9 cellular contexts compared by ENCODE assay signal in the genomic region with DNA sequence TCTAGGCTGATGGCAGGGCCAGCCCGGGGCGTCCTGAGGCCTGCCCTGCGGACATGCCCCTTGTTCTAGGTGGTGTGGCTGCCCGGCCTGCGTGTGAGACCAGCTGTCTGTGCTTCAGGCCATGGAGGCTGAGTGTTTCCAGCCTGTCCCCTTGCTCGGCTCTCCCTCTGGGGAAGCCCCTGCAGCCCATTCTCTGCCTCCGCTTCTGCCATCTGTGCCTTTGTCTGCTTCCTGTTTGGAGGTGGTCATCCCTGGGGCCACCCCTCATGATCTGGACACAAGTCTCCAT.
DNase-seq lines count a peak whose midpoint lies in the region; ATAC-seq, FAIRE-seq and TF ChIP-seq lines count a peak whose summit lies in the region.
"Had no signal": no experiment of that assay in that cellular context is flagged by ENCODE, and none has a peak within 500 bp of the region (broad histone marks: within the 10 kb centered on the region; RNA-seq: fewer than 3 reads in every experiment).

No MANE protein-coding gene starts in this region.

- H2AFZ ChIP-seq in Karpas-422 (ENCODE audit: low read length): no peak overlapping the region

- no peak for ATAC-seq in CD4-positive, alpha-beta T cell (ENCODE audit: poor library complexity)
- peak; percentile 20 for ATAC-seq in GM21360 (IDR thresholded peaks at IDR 0.05; ENCODE audit: unreplicated experiment)

- no peaks in the 10 kb centered on the region for H3K9me2 ChIP-seq in Karpas-422 (replicated peaks; ENCODE audit: insufficient read depth, low read length)

- peaks cover 52% of the 10 kb centered on the region for H3K4me1 Mint-ChIP-seq in CD4-positive, alpha-beta T cell (ENCODE audit: low read depth)

- POLR2A ChIA-PET in CD4-positive, alpha-beta T cell (lab: Charles Lee): interaction anchor here (0.8 to 1.6 kb wide), 9 partner anchors 47 to 633 kb away, joined by 3 to 9 read pairs (median 5); partner anchors contain the start of gene TNRC6C

- H3K4me2 ChIP-seq in Karpas-422 (ENCODE audit: low read depth, low read length, poor library complexity, severe bottlenecking): no peak overlapping the region

- peak overlapping the region; percentile 77 for H3K27ac Mint-ChIP-seq in CD4-positive, alpha-beta T cell

- H3K4me3 ChIP-seq in Karpas-422 (ENCODE audit: low read length) (no peak overlapping the region), kidney (ENCODE audit: low read length in 2 of 2) (no peak overlapping the region), BE2C (ENCODE audit: low read depth, low read length) (no peak overlapping the region)

- intact Hi-C loops in CD4-positive, alpha-beta T cell (cut with DNase I, micrococcal nuclease): loop anchor here in 1 of 2 experiments (10.0 kb wide), 1 partner anchor 689 kb away; no protein-coding TSS in a partner anchor
- intact Hi-C loops in kidney (cut with DNase I): no loop called here

- no peaks in the 10 kb centered on the region for H3K9me3 Mint-ChIP-seq in CD4-positive, alpha-beta T cell

- no peaks in the 10 kb centered on the region for H3K79me2 ChIP-seq in Karpas-422 (ENCODE audit: low read length)

- H4K20me1 ChIP-seq in Karpas-422 (ENCODE audit: insufficient read depth, low read depth, low read length): peaks cover 3% of the 10 kb centered on the region; the same call in 1 of the 2 replicates

- H3K4me3 Mint-ChIP-seq in CD4-positive, alpha-beta T cell: no peak overlapping the region

- H3K27me3 Mint-ChIP-seq in CD4-positive, alpha-beta T cell: no peaks in the 10 kb centered on the region

- H3K27me3 ChIP-seq in CD4-positive, alpha-beta T cell (ENCODE audit: control insufficient read depth, insufficient read depth, low read length): no peaks in the 10 kb centered on the region
- peaks cover 3% of the 10 kb centered on the region; the same call in 1 of the 2 replicates for H3K27me3 ChIP-seq in Karpas-422 (ENCODE audit: low read length)
- H3K27me3 ChIP-seq in BE2C: no peaks in the 10 kb centered on the region

- TF ChIP-seq CTCF in CD4-positive, alpha-beta T cell (IDR thresholded peaks at IDR 0.05): no peak
- TF ChIP-seq CTCF in kidney (IDR thresholded peaks at IDR 0.05; ENCODE audit: borderline replicate concordance, extremely low read depth, insufficient read depth) (no peak), BE2C (IDR thresholded peaks at IDR 0.05; ENCODE audit: low read depth, low read length) (no peak)

- CTCF ChIA-PET in CD4-positive, alpha-beta T cell (lab: Charles Lee): interaction anchor here (0.9 to 2.9 kb wide), 7 partner anchors 45 to 169 kb away, joined by 3 to 10 read pairs (median 4); no protein-coding TSS in a partner anchor

- H3K4me1 ChIP-seq in Karpas-422 (ENCODE audit: low read length): peaks cover 55% of the 10 kb centered on the region
- H3K4me1 ChIP-seq in kidney (ENCODE audit: control insufficient read depth in 1 of 2, insufficient read depth in 1 of 2, low read depth in 1 of 2, low read length in 2 of 2): peaks cover 26 to 39% of the 10 kb centered on the region in 2 donors
- peaks cover 31% of the 10 kb centered on the region for H3K4me1 ChIP-seq in BE2C

- H3K9me3 ChIP-seq in CD4-positive, alpha-beta T cell (ENCODE audit: control insufficient read depth, low read length): no peaks in the 10 kb centered on the region
- H3K9me3 ChIP-seq in Karpas-422 (ENCODE audit: low read length): no peaks in the 10 kb centered on the region
- H3K9me3 ChIP-seq in kidney (ENCODE audit: control insufficient read depth in 1 of 2, low read length in 2 of 2): no peaks in the 10 kb centered on the region
- no peaks in the 10 kb centered on the region for H3K9me3 ChIP-seq in BE2C

- DNase-seq in CD4-positive, alpha-beta T cell: peak in 1 of 10 experiments; percentile 23
- DNase-seq in Karpas-422 (no peak), kidney (no peak), H4 (ENCODE audit: low spot score) (no peak), BE2C (no peak), globus pallidus (ENCODE audit: low spot score) (no peak)
- no peak for DNase-seq in central memory CD4-positive, alpha-beta T cell

- FAIRE-seq in kidney (lab: Jason Lieb, UNC): no peak

- H3K36me3 Mint-ChIP-seq in CD4-positive, alpha-beta T cell (ENCODE audit: low read depth): no peaks in the 10 kb centered on the region

- H3K36me3 ChIP-seq in Karpas-422 (ENCODE audit: insufficient read depth, low read length) (no peaks in the 10 kb centered on the region), kidney (ENCODE audit: control insufficient read depth in 1 of 2, insufficient read depth in 2 of 2, low read length in 2 of 2) (no peaks in the 10 kb centered on the region), BE2C (no peaks in the 10 kb centered on the region)

- H3K9ac ChIP-seq in Karpas-422 (ENCODE audit: low read length): peak overlapping the region; percentile 52
- no peak overlapping the region for H3K9ac ChIP-seq in kidney (ENCODE audit: low read length in 2 of 2)

- H3K27ac ChIP-seq in CD4-positive, alpha-beta T cell (ENCODE audit: low read depth, low read length): peak overlapping the region; percentile 45
- H3K27ac ChIP-seq in Karpas-422 (ENCODE audit: low read length): no peak overlapping the region
- H3K27ac ChIP-seq in kidney (ENCODE audit: low read depth in 2 of 2, low read length in 2 of 2): peak overlapping the region; percentile 5 to 77
- H3K27ac ChIP-seq: HL-60 had no signal
